29 cellular contexts compared by ENCODE assay signal in the genomic region with DNA sequence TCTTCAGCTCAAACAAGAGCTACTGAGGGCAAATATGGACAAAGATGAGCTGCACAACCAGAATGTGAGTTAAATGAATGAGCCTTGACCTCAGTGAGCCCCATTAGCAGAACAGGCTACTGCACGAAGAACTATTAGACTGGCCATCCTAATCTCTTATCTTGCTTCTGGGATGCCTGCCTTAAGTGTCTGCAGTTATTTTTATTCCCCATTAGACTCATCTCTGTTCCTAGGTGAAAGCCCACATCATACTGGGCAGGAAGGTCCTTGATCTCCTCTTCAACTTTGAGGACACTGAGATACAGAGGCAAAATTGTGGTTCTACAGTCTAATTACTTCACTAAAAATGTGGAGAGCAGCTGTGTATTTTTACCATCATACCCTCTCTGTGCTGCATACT. TPM values are rescaled to one million over a fixed set of nuclear protein-coding genes. Genes with fewer than 3 reads are reported as not detected.
DNase-seq lines count a peak whose midpoint lies in the region; ATAC-seq and TF ChIP-seq lines count a peak whose summit lies in the region.
"Had no signal": no experiment of that assay in that cellular context is flagged by ENCODE, and none has a peak within 500 bp of the region (broad histone marks: within the 10 kb centered on the region; RNA-seq: fewer than 3 reads in every experiment).

No MANE protein-coding gene starts in this region.

- H3K4me2 ChIP-seq in smooth muscle cell = no peak overlapping the region
- H3K4me2 ChIP-seq: GM23338, PC-9 had no signal

- no peak overlapping the region for H3K27ac Mint-ChIP-seq in activated T-cell treated with anti-CD3 and anti-CD28 coated beads, Interleukin-2, amount 50 U/mL, for 72 hours
- H3K27ac Mint-ChIP-seq: CD4-positive, alpha-beta memory T cell; GM23338; HFFc6 had no signal

- 66 to 76% (median 71%) methylated on average over 1 of the region's 1 CpG for WGBS in psoas muscle, 3 donors
- WGBS in smooth muscle cell (ENCODE audit: low lambda C conversion rate) = 48% methylated on average over 1 of the region's 1 CpG

- no peak for TF ChIP-seq CTCF in psoas muscle (IDR thresholded peaks at IDR 0.05)
- TF ChIP-seq CTCF in smooth muscle cell (IDR thresholded peaks at IDR 0.05; ENCODE audit: borderline replicate concordance, insufficient read depth, poor library complexity, severe bottlenecking) = no peak

- H3K27me3 ChIP-seq in psoas muscle (ENCODE audit: insufficient read depth in 3 of 3, low read length in 2 of 3) (no peaks in the 10 kb centered on the region), smooth muscle cell (ENCODE audit: low read depth) (no peaks in the 10 kb centered on the region)

- H3K79me2 ChIP-seq in smooth muscle cell (ENCODE audit: low read depth) = no peaks in the 10 kb centered on the region

- H3K27ac ChIP-seq in angular gyrus (ENCODE audit: low read depth, low read length) (peak overlapping the region; percentile 41), psoas muscle (peak overlapping the region; percentile 84), smooth muscle cell (ENCODE audit: low read depth) (no peak overlapping the region)
- H3K27ac ChIP-seq: PC-9 had no signal

- no peaks in the 10 kb centered on the region for H3K9me3 Mint-ChIP-seq in activated T-cell treated with anti-CD3 and anti-CD28 coated beads, Interleukin-2, amount 50 U/mL, for 72 hours
- H3K9me3 Mint-ChIP-seq: GM23338, HFFc6 had no signal

- H3K4me3 Mint-ChIP-seq in activated T-cell treated with anti-CD3 and anti-CD28 coated beads, Interleukin-2, amount 50 U/mL, for 72 hours = no peak overlapping the region
- H3K4me3 Mint-ChIP-seq: CD4-positive, alpha-beta memory T cell; GM23338; HFFc6 had no signal

- no peaks in the 10 kb centered on the region for H3F3A ChIP-seq in smooth muscle cell (ENCODE audit: low read depth)

- DNase-seq in NCI-H146 (lab: John Stamatoyannopoulos, UW) (peak; percentile 73), left cardiac atrium (no peak), psoas muscle (no peak), smooth muscle cell (lab: John Stamatoyannopoulos, UW; ENCODE audit: unreplicated experiment) (no peak), DMS153 (lab: John Stamatoyannopoulos, UW) (no peak)
- DNase-seq in activated T-cell treated with anti-CD3 and anti-CD28 coated beads, Interleukin-2, amount 50 U/mL, for 72 hours = no peak
- DNase-seq: AML-193; C1 segment of cervical spinal cord; CD4-positive, alpha-beta memory T cell; COR-L47; DMS79; EL; GDM1; HFFc6; Kasumi-1; NCI-H1092 treated with DMSO at 0.1 percent for 48 hours; NCI-H1436; NCI-H1930; NCI-H2107; NCI-H526 treated with DMSO at 0.1 percent for 48 hours; PC-9; RPMI8226; SHP77 treated with DMSO at 0.1 percent for 48 hours had no signal

- ATAC-seq in left cardiac atrium (peak; percentile 79 to 81), psoas muscle (no peak), HG03039 (IDR thresholded peaks at IDR 0.05; ENCODE audit: unreplicated experiment) (no peak)
- no peak for ATAC-seq in activated T-cell treated with anti-CD3 and anti-CD28 coated beads, Interleukin-2, amount 50 U/mL, for 72 hours (replicated peaks in 1 of 2)
- ATAC-seq: GM12878, GM23338, K562 had no signal

- H3K9ac ChIP-seq in smooth muscle cell (ENCODE audit: low read depth) = no peak overlapping the region

- H3K36me3 ChIP-seq in psoas muscle (ENCODE audit: insufficient read depth in 1 of 2, low read depth in 1 of 2) (peaks cover 0 to 55% of the 10 kb centered on the region in 2 donors), smooth muscle cell (ENCODE audit: low read depth) (peaks cover 26% of the 10 kb centered on the region)

- peaks cover 0 to 2% of the 10 kb centered on the region in 2 donors for H3K36me3 Mint-ChIP-seq in activated T-cell treated with anti-CD3 and anti-CD28 coated beads, Interleukin-2, amount 50 U/mL, for 72 hours (ENCODE audit: insufficient read depth in 2 of 2)

- intact Hi-C loops in left cardiac atrium (cut with DNase I) (no loop called here), psoas muscle (cut with DNase I) (no loop called here)

- H3K27me3 Mint-ChIP-seq in activated T-cell treated with anti-CD3 and anti-CD28 coated beads, Interleukin-2, amount 50 U/mL, for 72 hours (ENCODE audit: low read depth) = no peaks in the 10 kb centered on the region
- H3K27me3 Mint-ChIP-seq: CD4-positive, alpha-beta memory T cell had no signal

- H3K4me3 ChIP-seq in psoas muscle (no peak overlapping the region), smooth muscle cell (no peak overlapping the region)
- H3K4me3 ChIP-seq: GM12878, GM23338, HAP-1, K562, PC-9 had no signal

- H4K20me1 ChIP-seq in smooth muscle cell (ENCODE audit: low read depth) = no peaks in the 10 kb centered on the region

- H3K9me3 ChIP-seq in psoas muscle = no peaks in the 10 kb centered on the region
- no peaks in the 10 kb centered on the region for H3K9me3 ChIP-seq in smooth muscle cell (replicated peaks; ENCODE audit: low read depth)
- H3K9me3 ChIP-seq: HAP-1 had no signal

- H3K4me1 Mint-ChIP-seq in activated T-cell treated with anti-CD3 and anti-CD28 coated beads, Interleukin-2, amount 50 U/mL, for 72 hours (ENCODE audit: low read depth) = no peaks in the 10 kb centered on the region
- H3K4me1 Mint-ChIP-seq: CD4-positive, alpha-beta memory T cell; GM23338 had no signal

- H3K4me1 ChIP-seq in psoas muscle (peaks cover 6% of the 10 kb centered on the region), smooth muscle cell (ENCODE audit: low read depth) (no peaks in the 10 kb centered on the region)
- H3K4me1 ChIP-seq: HAP-1 had no signal

- no peak overlapping the region for H2AFZ ChIP-seq in smooth muscle cell (ENCODE audit: low read depth)
- H2AFZ ChIP-seq: GM23338, PC-9 had no signal

RNA-seq across cellular contexts. Expression of gene DLAT, which starts 32.8 kb away (rescaled TPM):
- total RNA-seq in left cardiac atrium (100 to 1,000 TPM in 1 of 2 donors, 10 to 100 TPM in 1; 98.7 to 130 TPM), psoas muscle (100 to 1,000 TPM in 1 of 4 donors, 10 to 100 TPM in 3; 61.2 to 167 (median 87.7) TPM), smooth muscle cell (23.6 and 39.5 TPM in 2 replicates)
- polyA plus RNA-seq in psoas muscle (10 to 100 TPM; 49.8 to 96.8 (median 56.7) TPM), smooth muscle cell (19.2 and 23.8 TPM in 2 replicates)
- total RNA-seq in activated T-cell treated with anti-CD3 and anti-CD28 coated beads, Interleukin-2, amount 50 U/mL, for 72 hours = 10 to 100 TPM; 27.2 to 31.6 TPM

RNA-seq across cellular contexts. Expression of gene DIXDC1, which starts 55.3 kb away (rescaled TPM):
- total RNA-seq in left cardiac atrium (10 to 100 TPM; 19.5 to 28.1 TPM), psoas muscle (10 to 100 TPM in 2 of 4 donors, 1 to 10 TPM in 2; 4.5 to 12.9 (median 9.6) TPM), smooth muscle cell (19.7 and 24.8 TPM in 2 replicates)
- polyA plus RNA-seq in psoas muscle (1 to 10 TPM; 1.4 to 4.9 (median 2.6) TPM), smooth muscle cell (11.9 and 12.4 TPM in 2 replicates)
- total RNA-seq in activated T-cell treated with anti-CD3 and anti-CD28 coated beads, Interleukin-2, amount 50 U/mL, for 72 hours = 10 to 100 TPM; 14.8 to 24.7 TPM

Comparison
In these comparisons a context has a peak if more than half of its experiments do, and no peak if none do; other contexts are left out.
1. ATAC-seq: peak in left cardiac atrium (2 of 2); none in psoas muscle (0 of 4), activated T-cell treated with anti-CD3 and anti-CD28 coated beads, Interleukin-2, amount 50 U/mL, for 72 hours (0 of 2) and HG03039 (single experiment).